8 cellular contexts compared by ENCODE assay signal in the genomic region with DNA sequence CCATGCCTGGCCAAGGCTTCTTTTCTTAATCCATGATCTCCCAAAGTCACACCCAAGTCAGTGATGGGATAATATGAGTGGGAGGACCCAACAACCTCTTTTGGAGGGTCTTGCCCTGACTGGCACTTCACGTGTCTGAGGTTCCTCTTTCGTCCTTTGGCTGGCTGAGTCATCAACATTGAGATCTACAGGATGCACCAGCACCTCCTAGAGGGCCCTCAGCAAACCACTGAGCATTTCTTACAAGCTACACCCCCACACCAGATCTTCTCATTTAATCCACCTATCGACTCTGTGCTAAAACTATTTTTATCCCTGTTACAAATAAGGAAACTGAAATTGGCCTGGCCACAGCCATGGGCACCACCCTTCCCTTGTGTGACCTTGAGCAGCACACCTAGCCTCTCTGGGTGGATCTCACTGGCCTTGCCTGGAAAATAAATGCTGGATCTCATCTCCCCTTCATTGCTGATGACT.
DNase-seq lines count a peak whose midpoint lies in the region; ATAC-seq and TF ChIP-seq lines count a peak whose summit lies in the region.

No MANE protein-coding gene starts in this region.

- peak overlapping the region; percentile 58 for H3K4me3 Mint-ChIP-seq in activated naive CD8-positive, alpha-beta T cell treated with anti-CD3 and anti-CD28 coated beads, Interleukin-2, amount 50 U/mL, for 24 hours

- no peak overlapping the region for H3K4me3 ChIP-seq in AG09309 (ENCODE audit: control insufficient read depth, low read depth, low read length)

- peak overlapping the region; percentile 93 for H3K27ac Mint-ChIP-seq in activated naive CD8-positive, alpha-beta T cell treated with anti-CD3 and anti-CD28 coated beads, Interleukin-2, amount 50 U/mL, for 24 hours

- ATAC-seq in GM19043 (IDR thresholded peaks at IDR 0.05; ENCODE audit: low read depth, unreplicated experiment) (peak; percentile 73), HG03108 (IDR thresholded peaks at IDR 0.05; ENCODE audit: unreplicated experiment) (peak; percentile 75)
- ATAC-seq in activated naive CD8-positive, alpha-beta T cell treated with anti-CD3 and anti-CD28 coated beads, Interleukin-2, amount 50 U/mL, for 24 hours, result peak; percentile 67

- peak; percentile 32 for TF ChIP-seq CTCF in AG09309 (IDR thresholded peaks at IDR 0.05; ENCODE audit: control insufficient read depth, insufficient read depth, low read depth, low read length, missing control alignments)

- H3K27me3 Mint-ChIP-seq in activated naive CD8-positive, alpha-beta T cell treated with anti-CD3 and anti-CD28 coated beads, Interleukin-2, amount 50 U/mL, for 24 hours, result no peaks in the 10 kb centered on the region

- H3K4me1 Mint-ChIP-seq in activated naive CD8-positive, alpha-beta T cell treated with anti-CD3 and anti-CD28 coated beads, Interleukin-2, amount 50 U/mL, for 24 hours, result peaks cover 84% of the 10 kb centered on the region

- DNase-seq in AG09309 (ENCODE audit: low read depth) (no peak), T-helper 1 cell (peak; percentile 21 to 83 (median 49)), mucosa of gallbladder (ENCODE audit: low spot score) (peak; percentile 48), NCI-H774 (lab: John Stamatoyannopoulos, UW) (no peak), ecto neural progenitor cell (ENCODE audit: low spot score) (no peak)
- peak; percentile 66 for DNase-seq in activated naive CD8-positive, alpha-beta T cell treated with anti-CD3 and anti-CD28 coated beads, Interleukin-2, amount 50 U/mL, for 24 hours

- peaks cover 25% of the 10 kb centered on the region for H3K36me3 Mint-ChIP-seq in activated naive CD8-positive, alpha-beta T cell treated with anti-CD3 and anti-CD28 coated beads, Interleukin-2, amount 50 U/mL, for 24 hours (ENCODE audit: low read depth)

- no peaks in the 10 kb centered on the region for H3K9me3 Mint-ChIP-seq in activated naive CD8-positive, alpha-beta T cell treated with anti-CD3 and anti-CD28 coated beads, Interleukin-2, amount 50 U/mL, for 24 hours

Comparison
In these comparisons a context has a peak if more than half of its experiments do, and no peak if none do; other contexts are left out.
1. DNase-seq: peak in T-helper 1 cell (5 of 5), activated naive CD8-positive, alpha-beta T cell treated with anti-CD3 and anti-CD28 coated beads, Interleukin-2, amount 50 U/mL, for 24 hours (single experiment) and mucosa of gallbladder (single experiment); none in AG09309 (single experiment), NCI-H774 (single experiment) and ecto neural progenitor cell (single experiment).
2. Peak in every context shown above with its lines, with median percentiles within 50 percentile points of each other: ATAC-seq.